Comparison of ENCODE assay signal across 13 cellular contexts in the genomic region with DNA sequence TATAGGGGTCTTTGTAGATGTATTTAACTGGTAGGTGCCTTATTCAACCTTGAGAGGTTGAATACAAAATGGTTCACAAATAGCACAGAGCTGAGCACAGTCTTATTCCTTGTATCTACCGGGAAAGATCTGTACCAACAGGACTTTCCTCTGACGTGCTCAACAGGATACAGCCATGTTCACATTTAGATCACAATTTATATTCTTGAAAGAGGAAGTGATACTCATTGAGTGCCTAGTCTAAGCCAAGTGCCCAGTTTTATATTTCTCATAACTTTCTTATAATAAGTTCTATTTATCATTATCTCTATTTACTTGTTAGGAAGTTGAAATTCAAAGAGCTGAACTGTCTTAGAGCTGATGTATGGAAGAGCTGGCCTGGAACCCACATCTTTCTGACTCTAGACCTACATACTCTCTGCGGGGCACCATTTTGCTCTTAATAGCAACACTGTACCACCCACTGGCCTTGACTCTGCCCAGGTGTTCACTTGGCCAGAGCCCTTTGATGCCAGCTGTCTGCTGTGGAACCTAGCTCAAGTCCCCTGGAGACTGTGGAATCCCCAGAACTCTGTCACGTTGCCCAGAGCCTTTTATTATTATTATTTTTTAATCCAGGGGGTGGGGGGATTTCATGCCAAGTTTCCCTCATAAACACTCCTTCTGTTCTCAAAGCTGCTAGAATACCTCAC.
DNase-seq lines count a peak whose midpoint lies in the region; ATAC-seq and TF ChIP-seq lines count a peak whose summit lies in the region.
"Had no signal": no experiment of that assay in that cellular context is flagged by ENCODE, and none has a peak within 500 bp of the region (broad histone marks: within the 10 kb centered on the region; RNA-seq: fewer than 3 reads in every experiment).

No MANE protein-coding gene starts in this region.

- TF ChIP-seq CTCF in SU-DHL-6 (IDR thresholded peaks at IDR 0.05; ENCODE audit: insufficient read depth, low read length, poor library complexity, severe bottlenecking): no peak
- no peak for TF ChIP-seq CTCF in body of pancreas (IDR thresholded peaks at IDR 0.05)
- TF ChIP-seq CTCF in PC-3 (conservative IDR thresholded peaks at IDR 0.05; ENCODE audit: low read depth, low read length): no peak

- no peaks in the 10 kb centered on the region for H3K36me3 ChIP-seq in SU-DHL-6 (ENCODE audit: low read length)
- no peaks in the 10 kb centered on the region for H3K36me3 ChIP-seq in body of pancreas (replicated peaks in 1 of 2; ENCODE audit: insufficient read depth in 1 of 2, low read depth in 2 of 2)
- H3K36me3 ChIP-seq in PC-3 (ENCODE audit: low read depth, low read length): no peaks in the 10 kb centered on the region
- H3K36me3 ChIP-seq: ovary had no signal

- H3F3A ChIP-seq in SU-DHL-6 (ENCODE audit: insufficient read depth) (no peaks in the 10 kb centered on the region; the same call in 1 of the 2 replicates), PC-3 (ENCODE audit: low read length, unreplicated experiment) (no peaks in the 10 kb centered on the region)

- H3K9me2 ChIP-seq in SU-DHL-6 (replicated peaks; ENCODE audit: insufficient read depth, low read length): no peaks in the 10 kb centered on the region
- no peaks in the 10 kb centered on the region for H3K9me2 ChIP-seq in PC-3 (replicated peaks; ENCODE audit: low read length)

- CTCF ChIA-PET in PC-3 (lab: Charles Lee): no interaction called here

- DNase-seq in body of pancreas: no peak
- no peak for DNase-seq in NCI-H187 treated with DMSO at 0.1 percent for 48 hours (lab: John Stamatoyannopoulos, UW)
- DNase-seq in PC-3: no peak
- DNase-seq in NCI-H510A (lab: John Stamatoyannopoulos, UW): no peak
- DNase-seq: activated naive CD4-positive, alpha-beta T cell; C1 segment of cervical spinal cord; central memory CD4-positive, alpha-beta T cell; mesenchymal stem cell; ovary had no signal

- H4K20me1 ChIP-seq in SU-DHL-6 (ENCODE audit: low read depth, low read length) (no peaks in the 10 kb centered on the region), PC-3 (ENCODE audit: low read length) (no peaks in the 10 kb centered on the region)

- H3K79me2 ChIP-seq in SU-DHL-6 (ENCODE audit: insufficient read depth, low read length) (no peaks in the 10 kb centered on the region), PC-3 (ENCODE audit: low read length) (no peaks in the 10 kb centered on the region)

- H3K4me3 ChIP-seq in SU-DHL-6 (ENCODE audit: insufficient read depth, low read length, poor library complexity, severe bottlenecking): peak overlapping the region; percentile 17
- H3K4me3 ChIP-seq in body of pancreas: no peak overlapping the region
- no peak overlapping the region for H3K4me3 ChIP-seq in PC-3 (ENCODE audit: low read length)
- H3K4me3 ChIP-seq: ovary had no signal

- peak overlapping the region; percentile 48 for H3K4me2 ChIP-seq in SU-DHL-6 (ENCODE audit: low read depth, low read length, poor library complexity, severe bottlenecking)
- no peak overlapping the region for H3K4me2 ChIP-seq in PC-3 (ENCODE audit: low read length)

- H3K27ac ChIP-seq in SU-DHL-6 (ENCODE audit: low read depth, low read length): peak overlapping the region; percentile 76
- H3K27ac ChIP-seq in body of pancreas: no peak overlapping the region
- no peak overlapping the region for H3K27ac ChIP-seq in PC-3 (ENCODE audit: low read length)
- H3K27ac ChIP-seq: ovary had no signal

- POLR2A ChIA-PET in PC-3 (lab: Charles Lee; ENCODE audit: unreplicated experiment): no interaction called here

- ATAC-seq in GM18519 (IDR thresholded peaks at IDR 0.05; ENCODE audit: low FRiP score, unreplicated experiment): peak; percentile 88
- ATAC-seq in GM21528 (IDR thresholded peaks at IDR 0.05; ENCODE audit: low FRiP score, unreplicated experiment): peak; percentile 91
- peak; percentile 90 for ATAC-seq in HG03354 (IDR thresholded peaks at IDR 0.05; ENCODE audit: poor library complexity, severe bottlenecking, unreplicated experiment)
- no peak for ATAC-seq in body of pancreas
- ATAC-seq in PC-3: no peak

- 55 to 65% methylated on average over 4 of the region's 4 CpGs for WGBS in body of pancreas, 2 donors

- BruUV-seq in PC-3 (replicated peaks; lab: Mats Ljungman, UMichigan): no TSS peak

- H3K27me3 ChIP-seq in SU-DHL-6 (ENCODE audit: low read length): no peaks in the 10 kb centered on the region
- no peaks in the 10 kb centered on the region for H3K27me3 ChIP-seq in body of pancreas
- no peaks in the 10 kb centered on the region for H3K27me3 ChIP-seq in PC-3 (ENCODE audit: low read length)
- H3K27me3 ChIP-seq: ovary had no signal

- H3K4me1 ChIP-seq in body of pancreas (no peaks in the 10 kb centered on the region), PC-3 (ENCODE audit: insufficient read depth, low read length) (no peaks in the 10 kb centered on the region)

- no peak for TF ChIP-seq POLR2A in body of pancreas (IDR thresholded peaks at IDR 0.05)

- intact Hi-C loops in body of pancreas (cut with DNase I): no loop called here
- intact Hi-C loops in PC-3 (cut with micrococcal nuclease): no loop called here

- H2AFZ ChIP-seq in SU-DHL-6 (ENCODE audit: low read depth, low read length, severe bottlenecking) (peak overlapping the region; percentile 24), PC-3 (ENCODE audit: low read length) (no peak overlapping the region)

- H3K9me3 ChIP-seq in SU-DHL-6 (ENCODE audit: insufficient read depth, low read length) (no peaks in the 10 kb centered on the region), body of pancreas (no peaks in the 10 kb centered on the region), PC-3 (ENCODE audit: low read length) (no peaks in the 10 kb centered on the region)
- H3K9me3 ChIP-seq: ovary had no signal

- H3K9ac ChIP-seq in SU-DHL-6 (ENCODE audit: low read length) (no peak overlapping the region), PC-3 (ENCODE audit: low read length) (no peak overlapping the region)

Comparison
In these comparisons a context has a peak if more than half of its experiments do, and no peak if none do; other contexts are left out.
1. ATAC-seq: peak in GM18519 (single experiment), GM21528 (single experiment) and HG03354 (single experiment); none in body of pancreas (single experiment) and PC-3 (single experiment).